Comparison of ENCODE assay signal across 8 cellular contexts in the genomic region with DNA sequence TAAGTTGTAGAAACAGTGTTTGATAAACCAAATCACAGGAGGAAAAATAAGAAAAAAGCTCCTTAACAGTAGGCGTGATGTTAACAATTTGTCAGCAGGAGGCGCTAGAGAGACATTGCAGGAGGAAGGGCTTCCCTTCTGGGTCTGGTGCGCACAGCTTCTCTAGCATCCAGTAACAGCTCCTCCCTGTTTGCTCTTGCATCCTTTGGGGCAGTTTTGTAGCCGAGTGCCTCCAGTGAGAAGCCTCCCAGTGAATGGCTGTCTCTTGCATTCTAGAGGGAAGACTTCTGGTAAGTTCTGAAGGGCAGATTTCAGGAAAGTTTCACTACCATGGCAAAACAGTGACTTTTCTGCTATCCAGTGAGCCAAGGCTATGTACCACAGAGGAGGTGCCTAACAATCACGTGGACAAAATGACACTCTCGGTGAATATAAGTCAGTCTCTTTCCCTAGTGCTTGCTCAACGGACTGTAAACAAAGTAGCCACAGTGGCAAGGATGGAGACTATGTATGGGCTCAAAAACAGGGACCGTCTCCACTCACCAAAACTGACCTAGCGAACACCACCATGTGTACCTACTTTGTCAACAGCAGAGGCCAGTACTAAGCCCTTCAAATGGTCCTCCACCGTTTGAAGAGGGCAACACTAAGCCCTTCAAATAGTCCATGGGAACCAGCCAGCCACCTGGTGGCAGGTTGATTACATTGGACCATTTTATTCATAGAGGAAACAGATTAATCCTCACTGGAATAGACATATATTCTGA.
DNase-seq lines count a peak whose midpoint lies in the region; ATAC-seq lines count a peak whose summit lies in the region.

No MANE protein-coding gene starts in this region.

- DNase-seq in AML-193 (lab: John Stamatoyannopoulos, UW) (peak; percentile 80 to 82), NCI-H69 (lab: John Stamatoyannopoulos, UW) (peak; percentile 93), medulla oblongata (ENCODE audit: extremely low spot score) (peak; percentile 94)
- DNase-seq in activated CD4-positive, alpha-beta T cell treated with anti-CD3 and anti-CD28 coated beads, Interleukin-2, amount 50 U/mL, for 1 hour, result peak; percentile 47
- DNase-seq in effector CD4-positive, alpha-beta T cell, result peak; percentile 59
- DNase-seq in stimulated activated CD8-positive, alpha-beta memory T cell treated with anti-CD3 and anti-CD28 coated beads, Interleukin-4, amount 100 ng/mL, for 24 hours (ENCODE audit: low read depth), result peak; percentile 14

- peak; percentile 77 for ATAC-seq in GM18907 (IDR thresholded peaks at IDR 0.05; ENCODE audit: unreplicated experiment)
- peak; percentile 72 for ATAC-seq in HG03520 (IDR thresholded peaks at IDR 0.05; ENCODE audit: unreplicated experiment)

Comparison
In these comparisons a context has a peak if more than half of its experiments do, and no peak if none do; other contexts are left out.
1. Peak in every context shown above with its lines: DNase-seq and ATAC-seq.
2. DNase-seq: peak in every context shown above with its lines; median percentile 94 in medulla oblongata; 93 in NCI-H69; 81 in AML-193; 59 in effector CD4-positive, alpha-beta T cell; 47 in activated CD4-positive, alpha-beta T cell treated with anti-CD3 and anti-CD28 coated beads, Interleukin-2, amount 50 U/mL, for 1 hour; 14 in stimulated activated CD8-positive, alpha-beta memory T cell treated with anti-CD3 and anti-CD28 coated beads, Interleukin-4, amount 100 ng/mL, for 24 hours.